Comparison of ENCODE assay signal across 1 cellular context in genomic region chr4:142356118-142356759, GRCh38.
TF ChIP-seq lines count a peak whose summit lies in the region.

No MANE protein-coding gene starts in this region.

TF ChIP-seq in HCT116, 20 proteins besides CTCF, POLR2A, EP300 and RAD21 (continued from another document):
- TF ChIP-seq REST (IDR thresholded peaks at IDR 0.05; ENCODE audit: low read depth) = no peak
- TF ChIP-seq POLR2AphosphoS5 (IDR thresholded peaks at IDR 0.05; ENCODE audit: low read depth, low read length) = no peak
- TF ChIP-seq EZH2 (IDR thresholded peaks at IDR 0.05) = no peak
